ENCODE assay signal across 14 cellular contexts in the genomic region with DNA sequence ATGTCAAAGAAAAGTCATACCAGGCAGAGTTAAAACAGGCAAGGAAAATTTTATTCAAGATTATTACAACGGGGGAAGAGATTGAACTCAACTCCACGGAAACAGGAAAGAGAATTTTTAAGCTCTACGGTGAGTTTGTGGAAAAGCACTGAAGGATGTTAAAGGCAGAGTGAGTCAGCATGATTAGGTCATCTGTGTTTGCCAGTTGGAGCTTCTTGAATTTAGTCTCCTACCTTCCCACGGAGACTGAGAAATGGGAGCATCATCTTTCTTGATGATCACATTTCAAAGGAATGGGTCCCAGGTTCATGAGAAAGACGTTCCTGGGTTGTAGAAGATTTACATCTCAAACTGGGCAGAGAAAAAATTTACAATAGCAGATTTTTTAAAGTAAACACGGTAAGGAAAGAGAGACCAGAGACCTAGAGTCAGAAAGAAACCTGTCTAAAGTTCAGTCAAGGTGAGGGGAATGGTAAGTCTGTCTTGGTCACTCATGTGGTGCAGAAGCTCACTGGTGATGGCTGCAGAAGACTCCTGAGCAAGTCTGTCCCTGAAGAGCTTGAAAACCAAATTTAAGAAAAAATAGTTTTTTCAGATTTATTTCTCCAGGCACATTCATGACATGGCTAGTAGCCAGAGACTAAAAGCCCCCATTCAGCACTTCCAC.
DNase-seq lines count a peak whose midpoint lies in the region; ATAC-seq and TF ChIP-seq lines count a peak whose summit lies in the region.
"Had no signal": no experiment of that assay in that cellular context is flagged by ENCODE, and none has a peak within 500 bp of the region (broad histone marks: within the 10 kb centered on the region; RNA-seq: fewer than 3 reads in every experiment).

No MANE protein-coding gene starts in this region.

- POLR2A ChIA-PET in PC-9 (lab: Charles Lee; ENCODE audit: unreplicated experiment): no interaction called here

- no peak for ATAC-seq in GM23338
- ATAC-seq in GM18511 (IDR thresholded peaks at IDR 0.05; ENCODE audit: unreplicated experiment): no peak
- ATAC-seq: left colon; stimulated activated effector memory CD8-positive, alpha-beta T cell treated with anti-CD3 and anti-CD28 coated beads, Interleukin-12 subunit alpha, Interleukin-12 subunit beta, amount 100 ng/mL, for 72 hours had no signal

- BruUV-seq in PC-9 (replicated peaks; lab: Mats Ljungman, UMichigan): no TSS peak

- H3K9me3 Mint-ChIP-seq in GM23338: no peaks in the 10 kb centered on the region
- H3K9me3 Mint-ChIP-seq: brain; neural progenitor cell; stimulated activated effector memory CD8-positive, alpha-beta T cell treated with anti-CD3 and anti-CD28 coated beads, Interleukin-12 subunit alpha, Interleukin-12 subunit beta, amount 100 ng/mL, for 72 hours; T-helper 2 cell treated with Interferon-gamma antibody and Interleukin-4, amounts not matched to agents 5 μg/mL and 100 μg/mL, for 36 hours had no signal

- H2AFZ ChIP-seq in GM23338 (peak overlapping the region; percentile 9; the same call in 1 of the 2 replicates), PC-9 (peak overlapping the region; percentile 76)
- H2AFZ ChIP-seq: neural progenitor cell had no signal

- H3K9me3 ChIP-seq in PC-9 (ENCODE audit: insufficient read depth, low read depth): no peaks in the 10 kb centered on the region; the same call in 1 of the 2 replicates

- CTCF ChIA-PET in PC-9 (lab: Charles Lee): no interaction called here

- 68 to 70% methylated on average over 6 of the region's 6 CpGs for WGBS in lower leg skin, 2 donors

- 0 out of 2 replicates have a peak, but pooled peaks cover 3% of the 10 kb centered on the region for H3K9me2 ChIP-seq in GM23338 (ENCODE audit: insufficient read depth)
- no peaks in the 10 kb centered on the region for H3K9me2 ChIP-seq in PC-9 (ENCODE audit: insufficient read depth)

- H3K4me2 ChIP-seq in GM23338: no peak overlapping the region
- peak overlapping the region; percentile 45 for H3K4me2 ChIP-seq in PC-9
- H3K4me2 ChIP-seq: neural progenitor cell had no signal

- peaks cover 5% of the 10 kb centered on the region; the same call in 2 of the 3 replicates for H3K4me1 Mint-ChIP-seq in GM23338
- H3K4me1 Mint-ChIP-seq: neural progenitor cell; stimulated activated effector memory CD8-positive, alpha-beta T cell treated with anti-CD3 and anti-CD28 coated beads, Interleukin-12 subunit alpha, Interleukin-12 subunit beta, amount 100 ng/mL, for 72 hours had no signal

- no peak for TF ChIP-seq POLR2A in lower leg skin (IDR thresholded peaks at IDR 0.05)

- peak overlapping the region; percentile 16; the same call in 1 of the 2 replicates for H3K27ac Mint-ChIP-seq in GM23338
- H3K27ac Mint-ChIP-seq: neural progenitor cell; stimulated activated effector memory CD8-positive, alpha-beta T cell treated with anti-CD3 and anti-CD28 coated beads, Interleukin-12 subunit alpha, Interleukin-12 subunit beta, amount 100 ng/mL, for 72 hours; T-helper 2 cell treated with Interferon-gamma antibody and Interleukin-4, amounts not matched to agents 5 μg/mL and 100 μg/mL, for 36 hours had no signal

- H3F3A ChIP-seq in GM23338 (replicated peaks; ENCODE audit: low read depth) (no peaks in the 10 kb centered on the region), PC-9 (ENCODE audit: insufficient read depth, low read depth) (no peaks in the 10 kb centered on the region)

- H3K4me1 ChIP-seq in GM23338 (ENCODE audit: insufficient read depth) (no peaks in the 10 kb centered on the region), PC-9 (replicated peaks; ENCODE audit: insufficient read depth) (peaks cover 15% of the 10 kb centered on the region)
- H3K4me1 ChIP-seq: neural progenitor cell had no signal

- H3K27ac ChIP-seq in GM23338 (ENCODE audit: low read depth): no peak overlapping the region
- peak overlapping the region; percentile 78 for H3K27ac ChIP-seq in PC-9
- H3K27ac ChIP-seq: neural progenitor cell had no signal

- intact Hi-C loops in PC-9 (cut with micrococcal nuclease; ENCODE audit: unreplicated experiment): no loop called here
- intact Hi-C loops in lower leg skin (cut with DNase I; ENCODE audit: low total_unique reads): no loop called here

- no peak overlapping the region for H3K4me3 ChIP-seq in GM23338
- H3K4me3 ChIP-seq in PC-9: peak overlapping the region; percentile 20; the same call in 1 of the 2 replicates
- H3K4me3 ChIP-seq in epithelial cell of esophagus (ENCODE audit: low read length): no peak overlapping the region
- no peak overlapping the region for H3K4me3 ChIP-seq in lower leg skin (ENCODE audit: low read depth, poor library complexity, severe bottlenecking)
- H3K4me3 ChIP-seq: neural progenitor cell had no signal

- H3K27me3 ChIP-seq in GM23338 (ENCODE audit: insufficient read depth): no peaks in the 10 kb centered on the region
- H3K27me3 ChIP-seq in PC-9 (ENCODE audit: insufficient read depth, low read depth): no peaks in the 10 kb centered on the region
- H3K27me3 ChIP-seq: neural progenitor cell had no signal

- no peak for DNase-seq in GM23338 (ENCODE audit: low spot score)
- DNase-seq in PC-9: peak; percentile 10 to 82
- DNase-seq in epithelial cell of esophagus (ENCODE audit: low read depth): peak; percentile 88
- DNase-seq in renal cortical epithelial cell (ENCODE audit: low read depth): peak; percentile 89
- no peak for DNase-seq in lower leg skin (ENCODE audit: low spot score in 2 of 2)
- DNase-seq in central memory CD4-positive, alpha-beta T cell: no peak
- DNase-seq: DND-41, left colon, NCI-H1930 had no signal

- TF ChIP-seq CTCF in GM23338 (conservative IDR thresholded peaks at IDR 0.05; ENCODE audit: low read depth in 2 of 2): no peak
- no peak for TF ChIP-seq CTCF in PC-9 (conservative IDR thresholded peaks at IDR 0.05)
- TF ChIP-seq CTCF in epithelial cell of esophagus (IDR thresholded peaks at IDR 0.05; ENCODE audit: insufficient read depth, low read depth, low read length, missing control alignments): no peak
- TF ChIP-seq CTCF in lower leg skin (IDR thresholded peaks at IDR 0.05): no peak

- H4K20me1 ChIP-seq in GM23338 (replicated peaks; ENCODE audit: insufficient read depth) (no peaks in the 10 kb centered on the region), PC-9 (ENCODE audit: insufficient read depth) (no peaks in the 10 kb centered on the region)

- no peaks in the 10 kb centered on the region for H3K36me3 Mint-ChIP-seq in GM23338 (ENCODE audit: low read depth)
- H3K36me3 Mint-ChIP-seq: brain; neural progenitor cell; stimulated activated effector memory CD8-positive, alpha-beta T cell treated with anti-CD3 and anti-CD28 coated beads, Interleukin-12 subunit alpha, Interleukin-12 subunit beta, amount 100 ng/mL, for 72 hours had no signal

- no peaks in the 10 kb centered on the region for H3K27me3 Mint-ChIP-seq in GM23338 (ENCODE audit: insufficient read depth, low read depth, poor library complexity)

- H3K36me3 ChIP-seq in GM23338 (ENCODE audit: insufficient read depth): no peaks in the 10 kb centered on the region
- H3K36me3 ChIP-seq in PC-9 (ENCODE audit: low read depth): no peaks in the 10 kb centered on the region
- H3K36me3 ChIP-seq: neural progenitor cell had no signal

- H3K79me2 ChIP-seq in GM23338 (replicated peaks; ENCODE audit: insufficient read depth) (no peaks in the 10 kb centered on the region), PC-9 (ENCODE audit: low read depth) (no peaks in the 10 kb centered on the region)

- H3K4me3 Mint-ChIP-seq in GM23338: no peak overlapping the region
- H3K4me3 Mint-ChIP-seq: brain; neural progenitor cell; stimulated activated effector memory CD8-positive, alpha-beta T cell treated with anti-CD3 and anti-CD28 coated beads, Interleukin-12 subunit alpha, Interleukin-12 subunit beta, amount 100 ng/mL, for 72 hours; T-helper 2 cell treated with Interferon-gamma antibody and Interleukin-4, amounts not matched to agents 5 μg/mL and 100 μg/mL, for 36 hours had no signal

TF ChIP-seq in GM23338, 12 proteins besides CTCF, POLR2A, EP300 and RAD21 (continues in another document):
- TF ChIP-seq ZNF114 (CRISPR knock-in tag; IDR thresholded peaks at IDR 0.05) (no peak), REST (IDR thresholded peaks at IDR 0.05; ENCODE audit: unreplicated experiment) (no peak), CREB1 (CRISPR knock-in tag; IDR thresholded peaks at IDR 0.05; ENCODE audit: low read depth) (no peak), JUNB (IDR thresholded peaks at IDR 0.05; ENCODE audit: unreplicated experiment) (no peak), NANOG (IDR thresholded peaks at IDR 0.05; ENCODE audit: borderline replicate concordance) (no peak)

Comparison
In these comparisons a context has a peak if more than half of its experiments do, and no peak if none do; other contexts are left out.
1. DNase-seq: peak in PC-9 (2 of 2), epithelial cell of esophagus (single experiment) and renal cortical epithelial cell (single experiment); none in GM23338 (single experiment), lower leg skin (0 of 2) and central memory CD4-positive, alpha-beta T cell (single experiment).